ENCODE assay signal across 9 cellular contexts in genomic region chr7:87129836-87130235, GRCh38.
A peak's percentile ranks its signal among the peaks of the same experiment; 100 is the strongest.
DNase-seq lines count a peak whose midpoint lies in the region; ATAC-seq lines count a peak whose summit lies in the region.
"Had no signal": no experiment of that assay in that cellular context is flagged by ENCODE, and none has a peak within 500 bp of the region (broad histone marks: within the 10 kb centered on the region; RNA-seq: fewer than 3 reads in every experiment).

No MANE protein-coding gene starts in this region.

- H3K36me3 Mint-ChIP-seq in stimulated activated memory B cell treated with anti-CD40 and anti-IgM and Interleukin-4, amounts not matched to agents 10 μg/mL and 1 μg/mL and 100 μg/mL, for 72 hours: no peaks in the 10 kb centered on the region

- no peak overlapping the region for H3K27ac Mint-ChIP-seq in stimulated activated memory B cell treated with anti-CD40 and anti-IgM and Interleukin-4, amounts not matched to agents 10 μg/mL and 1 μg/mL and 100 μg/mL, for 72 hours
- H3K27ac Mint-ChIP-seq: activated T-cell treated with anti-CD3 and anti-CD28 coated beads, Interleukin-2, amount 50 U/mL, for 72 hours had no signal

- no peak overlapping the region for H3K4me3 Mint-ChIP-seq in stimulated activated memory B cell treated with anti-CD40 and anti-IgM and Interleukin-4, amounts not matched to agents 10 μg/mL and 1 μg/mL and 100 μg/mL, for 72 hours
- H3K4me3 Mint-ChIP-seq: activated T-cell treated with anti-CD3 and anti-CD28 coated beads, Interleukin-2, amount 50 U/mL, for 72 hours had no signal

- H3K4me1 Mint-ChIP-seq in stimulated activated memory B cell treated with anti-CD40 and anti-IgM and Interleukin-4, amounts not matched to agents 10 μg/mL and 1 μg/mL and 100 μg/mL, for 72 hours: peaks cover 17% of the 10 kb centered on the region

- ATAC-seq in GM19328 (IDR thresholded peaks at IDR 0.05; ENCODE audit: unreplicated experiment): peak; percentile 86
- peak; percentile 95 for ATAC-seq in HG02759 (IDR thresholded peaks at IDR 0.05; ENCODE audit: unreplicated experiment)
- peak; percentile 98 for ATAC-seq in HG03558 (IDR thresholded peaks at IDR 0.05; ENCODE audit: extremely low read depth, unreplicated experiment)
- ATAC-seq in stimulated activated memory B cell treated with anti-CD40 and anti-IgM and Interleukin-4, amounts not matched to agents 10 μg/mL and 1 μg/mL and 100 μg/mL, for 72 hours: peak; percentile 77

- peaks cover 17% of the 10 kb centered on the region for H3K27me3 Mint-ChIP-seq in stimulated activated memory B cell treated with anti-CD40 and anti-IgM and Interleukin-4, amounts not matched to agents 10 μg/mL and 1 μg/mL and 100 μg/mL, for 72 hours

- DNase-seq in medulla oblongata (ENCODE audit: extremely low spot score) (no peak), putamen (ENCODE audit: low spot score) (no peak), activated T-cell treated with anti-CD3 and anti-CD28 coated beads for 4 hours (no peak)
- DNase-seq: activated T-cell treated with anti-CD3 and anti-CD28 coated beads, Interleukin-2, amount 50 U/mL, for 72 hours; DMS79 had no signal

- no peaks in the 10 kb centered on the region for H3K9me3 Mint-ChIP-seq in stimulated activated memory B cell treated with anti-CD40 and anti-IgM and Interleukin-4, amounts not matched to agents 10 μg/mL and 1 μg/mL and 100 μg/mL, for 72 hours
